Comparison of ENCODE assay signal across 29 cellular contexts in the genomic region with DNA sequence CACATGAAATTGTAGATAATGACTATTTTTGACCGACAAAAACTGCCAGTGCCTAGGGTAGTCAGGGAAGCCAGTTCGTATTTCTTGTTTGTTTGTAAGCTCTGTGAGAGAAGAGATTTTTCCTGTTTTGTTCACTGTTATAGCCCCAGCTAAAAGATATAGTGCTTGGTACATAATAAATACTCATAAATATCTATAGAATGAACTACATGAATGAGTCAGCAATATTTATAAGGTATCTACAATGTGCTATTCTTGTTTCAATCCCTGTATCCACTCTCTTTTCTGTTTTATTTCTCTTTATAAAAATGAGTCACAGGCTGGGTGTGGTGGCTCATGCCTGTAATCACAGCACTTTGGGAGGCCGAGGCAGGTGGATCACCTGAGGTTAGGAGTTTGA.
"Had no signal": no experiment of that assay in that cellular context is flagged by ENCODE, and none has a peak within 500 bp of the region (broad histone marks: within the 10 kb centered on the region; RNA-seq: fewer than 3 reads in every experiment).

No MANE protein-coding gene starts in this region.

- H3K27me3 ChIP-seq: ascending aorta, MG63 had no signal

- ATAC-seq: Panc1, Right ventricle myocardium inferior, SK-N-SH treated with all-trans-retinoic acid at 6 μM for 48 hours, WTC11 had no signal

- H3K27ac Mint-ChIP-seq: activated CD8-positive, alpha-beta T cell treated with anti-CD3 and anti-CD28 coated beads, Interleukin-2, amount 10 ng/mL, durations not matched to agents 7 days and 5 days; activated naive CD4-positive, alpha-beta T cell treated with anti-CD3 and anti-CD28 coated beads, Interleukin-2, amount 50 U/mL, for 72 hours; activated naive CD8-positive, alpha-beta T cell treated with anti-CD3 and anti-CD28 coated beads, Interleukin-2, amount 50 U/mL, for 24 hours; brain; T-helper 1 cell treated with Interleukin-12 subunit alpha and Interleukin-12 subunit beta and Interleukin-4 antibody, amounts not matched to agents 30 μg/mL and 1 μg/mL, for 36 hours; WTC11 had no signal

- H3K27me3 Mint-ChIP-seq: activated naive CD8-positive, alpha-beta T cell treated with anti-CD3 and anti-CD28 coated beads, Interleukin-2, amount 50 U/mL, for 24 hours; brain; central memory CD8-positive, alpha-beta T cell had no signal

- H3K36me3 ChIP-seq: ascending aorta, MG63 had no signal

- DNase-seq: activated CD4-positive, alpha-beta T cell treated with anti-CD3 and anti-CD28 coated beads for 48 hours; activated CD4-positive, alpha-beta T cell treated with anti-CD3 and anti-CD28 coated beads, Interleukin-2, amount 50 U/mL, for 4 hours; activated CD4-positive, CD25-positive, alpha-beta regulatory T cell treated with anti-CD3 and anti-CD28 coated beads, Interleukin-2, amount 50 U/mL, for 72 hours; activated CD8-positive, alpha-beta memory T cell treated with anti-CD3 and anti-CD28 coated beads, Interleukin-2, amount 50 U/mL, for 48 hours; activated CD8-positive, alpha-beta T cell treated with anti-CD3 and anti-CD28 coated beads, Interleukin-2, amount 10 ng/mL, durations not matched to agents 7 days and 5 days; activated effector memory CD4-positive, alpha-beta T cell treated with Interleukin-2 at 50 U/mL for 16 hours; activated naive CD4-positive, alpha-beta T cell treated with Interleukin-2 at 50 U/mL for 16 hours; activated naive CD8-positive, alpha-beta T cell treated with anti-CD3 and anti-CD28 coated beads, Interleukin-2, amount 50 U/mL, for 24 hours; activated T-cell treated with anti-CD3 and anti-CD28 coated beads, Interleukin-2, amount 50 U/mL, for 1 hour; amniotic stem cell; KG1; MG63; NCI-H1092 treated with DMSO at 0.1 percent for 48 hours; NCI-H1417 treated with DMSO at 0.1 percent for 48 hours; NCI-H1694; NCI-H2029; NCI-H446; NCI-H524; RPMI8226; SW 1271 had no signal

- H3K36me3 Mint-ChIP-seq: activated naive CD4-positive, alpha-beta T cell treated with anti-CD3 and anti-CD28 coated beads, Interleukin-2, amount 50 U/mL, for 72 hours; brain; WTC11 had no signal

- H3K4me3 ChIP-seq: ascending aorta, MG63 had no signal

- H3K9me3 Mint-ChIP-seq: activated naive CD4-positive, alpha-beta T cell treated with anti-CD3 and anti-CD28 coated beads, Interleukin-2, amount 50 U/mL, for 72 hours; activated naive CD8-positive, alpha-beta T cell treated with anti-CD3 and anti-CD28 coated beads, Interleukin-2, amount 50 U/mL, for 24 hours; brain; central memory CD8-positive, alpha-beta T cell; T-helper 1 cell treated with Interleukin-12 subunit alpha and Interleukin-12 subunit beta and Interleukin-4 antibody, amounts not matched to agents 30 μg/mL and 1 μg/mL, for 36 hours; WTC11 had no signal

- H3K27ac ChIP-seq: ascending aorta had no signal

- H3K4me3 Mint-ChIP-seq: activated CD8-positive, alpha-beta T cell treated with anti-CD3 and anti-CD28 coated beads, Interleukin-2, amount 10 ng/mL, durations not matched to agents 7 days and 5 days; activated naive CD8-positive, alpha-beta T cell treated with anti-CD3 and anti-CD28 coated beads, Interleukin-2, amount 50 U/mL, for 24 hours; brain; central memory CD8-positive, alpha-beta T cell; T-helper 1 cell treated with Interleukin-12 subunit alpha and Interleukin-12 subunit beta and Interleukin-4 antibody, amounts not matched to agents 30 μg/mL and 1 μg/mL, for 36 hours; WTC11 had no signal

- H3K4me1 Mint-ChIP-seq: activated naive CD8-positive, alpha-beta T cell treated with anti-CD3 and anti-CD28 coated beads, Interleukin-2, amount 50 U/mL, for 24 hours; central memory CD8-positive, alpha-beta T cell had no signal

- H3K9me3 ChIP-seq: ascending aorta, MG63 had no signal

- H3K4me1 ChIP-seq: ascending aorta had no signal
